In the genomic region with DNA sequence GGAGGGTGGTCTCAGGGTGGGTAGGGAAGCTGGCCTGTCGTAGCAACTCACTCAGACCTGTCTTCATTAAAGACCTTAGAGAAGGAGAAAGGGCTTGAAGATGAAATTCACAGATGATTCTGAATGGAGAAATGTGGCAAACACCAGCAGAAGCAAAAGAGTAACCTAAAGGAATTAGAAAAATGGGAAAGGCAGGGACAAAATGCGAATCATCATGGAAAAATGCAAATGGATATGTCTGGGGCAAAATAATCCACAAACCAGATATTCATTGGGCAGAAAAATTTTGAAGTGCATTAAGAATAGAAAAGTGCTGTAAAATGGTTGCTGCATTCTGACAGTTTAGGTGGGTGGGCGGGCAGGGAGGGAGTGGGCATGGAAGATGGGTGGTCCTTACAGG, we compare ENCODE assay signal across 15 cellular contexts.
"Had no signal": no experiment of that assay in that cellular context is flagged by ENCODE, and none has a peak within 500 bp of the region (broad histone marks: within the 10 kb centered on the region; RNA-seq: fewer than 3 reads in every experiment).

No MANE protein-coding gene starts in this region.

- ATAC-seq: activated CD8-positive, alpha-beta T cell treated with anti-CD3 and anti-CD28 coated beads, Interleukin-2, amount 10 ng/mL, durations not matched to agents 7 days and 5 days; activated naive CD8-positive, alpha-beta T cell treated with anti-CD3 and anti-CD28 coated beads, Interleukin-2, amount 50 U/mL, for 24 hours; activated T-cell treated with anti-CD3 and anti-CD28 coated beads, Interleukin-2, amount 50 U/mL, for 4 hours; effector memory CD8-positive, alpha-beta T cell; left lobe of liver; T-cell had no signal

- H3K4me3 ChIP-seq: cardiac muscle cell, esophagus squamous epithelium, tibial nerve, uterus had no signal

- H3K27me3 ChIP-seq: cardiac muscle cell, esophagus squamous epithelium, tibial nerve, uterus had no signal

- DNase-seq: activated B cell treated with CpG ODN at 0.5 μM for 24 hours; activated CD4-positive, alpha-beta T cell treated with anti-CD3 and anti-CD28 coated beads for 4 hours; activated CD8-positive, alpha-beta T cell treated with anti-CD3 and anti-CD28 coated beads, Interleukin-2, amount 10 ng/mL, durations not matched to agents 7 days and 5 days; activated naive CD4-positive, alpha-beta T cell treated with anti-CD3 and anti-CD28 coated beads for 36 hours; activated naive CD8-positive, alpha-beta T cell treated with anti-CD3 and anti-CD28 coated beads, Interleukin-2, amount 50 U/mL, for 24 hours; activated T-cell treated with anti-CD3 and anti-CD28 coated beads, Interleukin-2, amount 50 U/mL, for 4 hours; effector memory CD8-positive, alpha-beta T cell; esophagus squamous epithelium; kidney; occipital lobe; T-cell; uterus had no signal

- H3K36me3 ChIP-seq: cardiac muscle cell, esophagus squamous epithelium, tibial nerve, uterus had no signal

- H3K4me1 ChIP-seq: esophagus squamous epithelium, tibial nerve, uterus had no signal

- H3K9me3 ChIP-seq: esophagus squamous epithelium, tibial nerve, uterus had no signal
